In the genomic region with DNA sequence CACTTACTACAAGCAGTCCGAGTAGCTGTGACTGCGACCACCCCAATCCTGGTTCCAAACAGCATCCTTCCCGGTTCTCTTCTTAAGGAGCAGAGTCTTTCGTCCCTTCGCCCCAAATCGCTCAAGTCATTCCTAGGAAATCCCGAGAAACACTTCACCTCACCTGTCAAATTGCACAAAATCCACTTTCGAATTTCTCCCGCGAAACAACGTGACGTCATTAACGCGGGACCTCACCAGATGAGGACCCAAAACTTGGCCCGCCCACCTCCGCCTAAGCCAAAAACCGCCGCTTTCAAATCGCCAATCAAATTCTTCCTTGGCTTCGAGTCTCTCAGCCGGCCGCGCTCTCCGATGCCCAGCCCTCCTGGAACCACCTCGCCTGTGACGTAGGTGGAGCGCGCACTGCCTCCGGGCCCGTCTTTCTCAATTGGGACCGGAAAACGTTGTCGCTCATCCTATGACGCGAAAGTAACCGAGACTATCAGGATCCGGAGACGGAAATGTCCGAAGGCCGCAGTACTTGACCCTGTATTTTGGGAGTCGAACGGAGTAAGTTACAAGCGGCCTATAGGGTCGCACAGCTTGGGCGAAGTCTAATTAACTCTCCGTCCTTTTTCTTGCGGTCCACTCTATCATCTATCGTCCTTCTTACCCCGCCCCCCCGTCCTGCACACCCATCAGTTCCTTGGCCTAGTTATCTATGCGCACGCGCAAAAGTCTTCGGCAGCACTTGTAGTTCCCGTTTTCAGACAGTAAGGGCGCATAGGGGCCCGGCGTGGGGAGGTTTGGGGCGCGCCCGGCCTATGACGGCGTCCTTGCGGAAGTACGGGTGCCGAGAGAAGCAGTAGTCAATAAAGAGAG, we compare ENCODE assay signal across 8 cellular contexts. TPM values are rescaled to one million over a fixed set of nuclear protein-coding genes. Genes with fewer than 3 reads are reported as not detected.
DNase-seq lines count a peak whose midpoint lies in the region; ATAC-seq, FAIRE-seq and TF ChIP-seq lines count a peak whose summit lies in the region.

Gene LARP7, plus strand, starts transcription at position 456 of the 864 bp plus-strand sequence. CDS start 7,527 bp downstream, outside the sequence.
A gene with protein sequence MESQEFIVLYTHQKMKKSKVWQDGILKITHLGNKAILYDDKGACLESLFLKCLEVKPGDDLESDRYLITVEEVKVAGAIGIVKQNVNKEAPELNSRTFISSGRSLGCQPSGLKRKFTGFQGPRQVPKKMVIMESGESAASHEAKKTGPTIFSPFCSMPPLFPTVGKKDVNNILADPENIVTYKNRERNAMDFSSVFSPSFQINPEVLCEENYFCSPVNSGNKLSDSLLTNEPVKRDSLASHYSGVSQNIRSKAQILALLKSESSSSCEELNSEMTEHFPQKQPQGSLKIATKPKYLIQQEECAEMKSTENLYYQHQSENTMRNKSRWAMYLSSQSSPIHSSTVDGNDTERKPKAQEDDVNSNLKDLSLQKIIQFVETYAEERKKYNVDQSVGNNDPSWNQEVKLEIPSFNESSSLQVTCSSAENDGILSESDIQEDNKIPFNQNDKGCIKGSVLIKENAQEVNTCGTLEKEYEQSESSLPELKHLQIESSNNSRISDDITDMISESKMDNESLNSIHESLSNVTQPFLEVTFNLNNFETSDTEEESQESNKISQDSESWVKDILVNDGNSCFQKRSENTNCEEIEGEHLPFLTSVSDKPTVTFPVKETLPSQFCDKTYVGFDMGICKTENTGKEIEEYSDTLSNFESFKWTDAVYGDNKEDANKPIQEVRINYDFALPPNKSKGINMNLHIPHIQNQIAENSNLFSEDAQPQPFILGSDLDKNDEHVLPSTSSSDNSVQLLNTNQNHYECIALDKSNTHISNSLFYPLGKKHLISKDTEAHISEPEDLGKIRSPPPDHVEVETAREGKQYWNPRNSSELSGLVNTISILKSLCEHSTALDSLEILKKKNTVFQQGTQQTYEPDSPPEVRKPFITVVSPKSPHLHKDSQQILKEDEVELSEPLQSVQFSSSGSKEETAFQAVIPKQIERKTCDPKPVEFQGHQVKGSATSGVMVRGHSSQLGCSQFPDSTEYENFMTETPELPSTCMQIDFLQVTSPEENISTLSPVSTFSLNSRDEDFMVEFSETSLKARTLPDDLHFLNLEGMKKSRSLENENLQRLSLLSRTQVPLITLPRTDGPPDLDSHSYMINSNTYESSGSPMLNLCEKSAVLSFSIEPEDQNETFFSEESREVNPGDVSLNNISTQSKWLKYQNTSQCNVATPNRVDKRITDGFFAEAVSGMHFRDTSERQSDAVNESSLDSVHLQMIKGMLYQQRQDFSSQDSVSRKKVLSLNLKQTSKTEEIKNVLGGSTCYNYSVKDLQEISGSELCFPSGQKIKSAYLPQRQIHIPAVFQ (N-terminal part only) (minus strand): TSS at position 222 of the 864 bp plus-strand sequence. CDS start 3,733 bp downstream, outside the sequence.

- peaks cover 26% of the 10 kb centered on the region for H3K79me2 ChIP-seq in HepG2 (ENCODE audit: insufficient read depth, low read length)

- under 1% methylated on average over 49 of the region's 66 CpGs for WGBS in HepG2 (ENCODE audit: low lambda C conversion rate)

- no peaks in the 10 kb centered on the region; a peak in 1 of 5 replicates for H3K27me3 ChIP-seq in HepG2 (ENCODE audit: control insufficient read depth in 1 of 2, insufficient read depth in 2 of 2, low read length in 2 of 2)

- H3K4me2 ChIP-seq in HepG2 (ENCODE audit: low read depth, low read length), result peak within 1 kb of the TSS; percentile 88

- BruUV-seq in HepG2 (replicated peaks; lab: Mats Ljungman, UMichigan), result no TSS peak

- H3K4me3 Mint-ChIP-seq in CD14-positive monocyte, result no peak within 1 kb of the TSS

- H3K36me3 ChIP-seq in HepG2 (replicated peaks in 1 of 2; ENCODE audit: control insufficient read depth in 1 of 2, insufficient read depth in 2 of 2, low read length in 2 of 2), result no peaks in the 10 kb centered on the region

- peaks cover 9 to 17% of the 10 kb centered on the region in 2 donors for H3K36me3 Mint-ChIP-seq in CD14-positive monocyte

- H4K20me1 ChIP-seq in HepG2 (ENCODE audit: insufficient read depth, low read length), result no peaks in the 10 kb centered on the region

- CTCF ChIA-PET in HepG2 (lab: Yijun Ruan, JAX; ENCODE audit: low intra/inter-chr PET ratio, low total read pairs), result interaction anchor here (1.2 to 1.5 kb wide), 2 partner anchors 126 to 128 kb away, joined by 4 to 7 read pairs; no protein-coding TSS in a partner anchor

- POLR2A ChIA-PET in HepG2 (lab: Yijun Ruan, JAX), result no interaction called here

- H3K4me1 ChIP-seq in HepG2 (ENCODE audit: insufficient read depth, low read length), result peaks cover 16% of the 10 kb centered on the region

- peak; percentile 88 for TF ChIP-seq CTCF in CD14-positive monocyte (IDR thresholded peaks at IDR 0.05)
- TF ChIP-seq CTCF in HepG2 (CRISPR knock-in tag; IDR thresholded peaks at IDR 0.05), result peak; percentile 83

- peak; percentile 52 to 81; a peak in 3 of 4 replicates for TF ChIP-seq POLR2A in HepG2 (IDR thresholded peaks at IDR 0.05; ENCODE audit: insufficient read depth in 1 of 2, low read depth in 2 of 2, low read length in 2 of 2)

- DNase-seq in CD14-positive monocyte (ENCODE audit: low spot score) (peak; percentile 99), NCI-H748 (lab: John Stamatoyannopoulos, UW; ENCODE audit: unreplicated experiment) (peak; percentile 98), dermis blood vessel endothelial cell (peak; percentile 100), HepG2 (ENCODE audit: low spot score) (peak; percentile 97)
- peak; percentile 94 to 98 for DNase-seq in activated CD4-positive, alpha-beta T cell treated with anti-CD3 and anti-CD28 coated beads, Interleukin-2, amount 50 U/mL, for 24 hours (ENCODE audit: low read depth in 1 of 2, low spot score in 1 of 2)
- peak; percentile 94 for DNase-seq in stimulated activated CD4-positive, alpha-beta T cell treated with anti-CD3 and anti-CD28 coated beads, Interleukin-4, amount 100 ng/mL, for 1 hour

- H3K9me3 Mint-ChIP-seq in CD14-positive monocyte, result no peaks in the 10 kb centered on the region

- in situ Hi-C loops in HepG2 (cut with HindIII; ENCODE audit: extremely low pct_ligation_motif_present, low pct_unique_long_range_greater_than_20kb), result loop anchor here (5.0 to 10.0 kb wide), 2 partner anchors 130 to 308 kb away; no protein-coding TSS in a partner anchor

- FAIRE-seq in HepG2 (lab: Jason Lieb, UNC), result peak; percentile 49

- H3K9ac ChIP-seq in HepG2 (ENCODE audit: insufficient read depth, low read depth, low read length), result peak within 1 kb of the TSS; percentile 89

- TF ChIP-seq EP300 in HepG2 (IDR thresholded peaks at IDR 0.05; ENCODE audit: low read depth in 2 of 2, low read length in 2 of 2) (peak; percentile 15 to 47; a peak in 1 of 4 replicates), HepG2 (CRISPR knock-in tag; IDR thresholded peaks at IDR 0.05; ENCODE audit: borderline replicate concordance) (no peak; the same call in 1 of the 2 replicates)

- H3K9me3 ChIP-seq in HepG2 (ENCODE audit: low read length), result no peaks in the 10 kb centered on the region

- peak within 1 kb of the TSS; percentile 96 for H2AFZ ChIP-seq in HepG2 (ENCODE audit: low read length)

- TF ChIP-seq RAD21 in HepG2 (CRISPR knock-in tag; IDR thresholded peaks at IDR 0.05), result no peak; the same call in 1 of the 2 replicates

- intact Hi-C loops in CD14-positive monocyte (cut with micrococcal nuclease) (no loop called here), HepG2 (cut with micrococcal nuclease; ENCODE audit: unreplicated experiment) (loop anchor here (1.0 kb wide), 1 partner anchor 128 kb away; no protein-coding TSS in a partner anchor)

- peaks cover 0 to 1% (median 0%) of the 10 kb centered on the region in 3 donors for H3K27me3 Mint-ChIP-seq in CD14-positive monocyte (ENCODE audit: low read depth in 3 of 3)

- peak within 1 kb of the TSS; percentile 72 to 98 (median 83) for H3K4me3 ChIP-seq in HepG2 (replicated peaks in 1 of 3; ENCODE audit: insufficient read depth in 1 of 3, low read depth in 2 of 3, low read length in 3 of 3)

- peak within 1 kb of the TSS; percentile 85 for H3K27ac ChIP-seq in HepG2 (ENCODE audit: extremely low read length, insufficient read depth, low read length)

- ATAC-seq in GM19351 (IDR thresholded peaks at IDR 0.05; ENCODE audit: unreplicated experiment), result peak; percentile 86
- ATAC-seq in HG03521 (IDR thresholded peaks at IDR 0.05; ENCODE audit: unreplicated experiment), result peak; percentile 88
- peak; percentile 95 for ATAC-seq in HepG2

- no peak within 1 kb of the TSS for H3K27ac Mint-ChIP-seq in CD14-positive monocyte

- H3K4me1 Mint-ChIP-seq in CD14-positive monocyte, result peaks cover 12% of the 10 kb centered on the region

RNA-seq across cellular contexts. Expression of gene LARP7, which starts in this region (rescaled TPM):
- polyA plus RNA-seq in CD14-positive monocyte, result 10 to 100 TPM; 12.5 to 20.7 TPM
- 20.4 and 28.8 TPM in 2 replicates for total RNA-seq in dermis blood vessel endothelial cell
- total RNA-seq in HepG2 (2016; rRNA removed; fragmentation: Illumina TruSeq; extraction: Trizol), result 37.1 and 49.6 TPM in 2 replicates
- 3.9 and 6.1 TPM in 2 replicates for total RNA-seq in HepG2 (2016; cell fraction: cytosol; rRNA removed; fragmentation: Illumina TruSeq; extraction: Trizol; ENCODE audit: low read depth)
- total RNA-seq in HepG2 (2016; cell fraction: insoluble cytoplasmic fraction; rRNA removed; fragmentation: Illumina TruSeq; extraction: Trizol), result 35.3 and 53.0 TPM in 2 replicates
- total RNA-seq in HepG2 (2016; cell fraction: membrane; rRNA removed; fragmentation: Illumina TruSeq; extraction: Trizol), result 11.4 and 13.1 TPM in 2 replicates
- total RNA-seq in HepG2 (2016; cell fraction: nucleus; rRNA removed; fragmentation: Illumina TruSeq; extraction: Trizol), result 32.4 and 39.1 TPM in 2 replicates
- polyA plus RNA-seq in HepG2 (2011; rRNA removed), result 8.3 and 9.7 TPM in 2 replicates
- 2.7 and 4.9 TPM in 2 replicates for polyA plus RNA-seq in HepG2 (2011; cell fraction: cytosol; rRNA removed)
- 5.9 and 7.9 TPM in 2 replicates for polyA plus RNA-seq in HepG2 (2011; cell fraction: nucleus; rRNA removed)
- 21.4 and 27.3 TPM in 2 replicates for polyA plus RNA-seq in HepG2 (2012)
- 3.7 and 4.1 TPM in 2 replicates for polyA plus RNA-seq in HepG2 (2016; cell fraction: cytosol; fragmentation: Illumina TruSeq; extraction: Trizol; ENCODE audit: low read depth)
- polyA plus RNA-seq in HepG2 (2016; cell fraction: insoluble cytoplasmic fraction; fragmentation: Illumina TruSeq; extraction: Trizol; ENCODE audit: low read depth), result 57.8 and 59.1 TPM in 2 replicates
- polyA plus RNA-seq in HepG2 (2016; cell fraction: membrane; fragmentation: Illumina TruSeq; extraction: Trizol; ENCODE audit: low read depth), result 8.7 and 8.8 TPM in 2 replicates
- 57.7 and 59.2 TPM in 2 replicates for polyA plus RNA-seq in HepG2 (2016; cell fraction: nucleus; fragmentation: Illumina TruSeq; extraction: Trizol; ENCODE audit: insufficient read depth, low read depth)
- polyA minus RNA-seq in HepG2 (2011; rRNA and poly(A)+ RNA removed; ENCODE audit: low replicate concordance), result 0.42 and 0.72 TPM in 2 replicates
- polyA minus RNA-seq in HepG2 (2011; cell fraction: cytosol; rRNA and poly(A)+ RNA removed), result 6.1 and 6.3 TPM in 2 replicates
- polyA minus RNA-seq in HepG2 (2011; cell fraction: nucleus; rRNA and poly(A)+ RNA removed), result 26.4 and 31.5 TPM in 2 replicates

RNA-seq across cellular contexts. Expression of the second gene that starts in this region (rescaled TPM):
- polyA plus RNA-seq in CD14-positive monocyte (under 1 TPM; 0.81 TPM), HepG2 (2011; rRNA removed) (5.6 and 8.6 TPM in 2 replicates)
- total RNA-seq in dermis blood vessel endothelial cell (12.9 and 16.9 TPM in 2 replicates), HepG2 (2016; rRNA removed; fragmentation: Illumina TruSeq; extraction: Trizol) (14.0 and 15.9 TPM in 2 replicates)
- 8.8 and 10.4 TPM in 2 replicates for total RNA-seq in HepG2 (2016; cell fraction: cytosol; rRNA removed; fragmentation: Illumina TruSeq; extraction: Trizol; ENCODE audit: low read depth)
- total RNA-seq in HepG2 (2016; cell fraction: insoluble cytoplasmic fraction; rRNA removed; fragmentation: Illumina TruSeq; extraction: Trizol), result 14.3 and 14.4 TPM in 2 replicates
- 6.6 and 8.6 TPM in 2 replicates for total RNA-seq in HepG2 (2016; cell fraction: membrane; rRNA removed; fragmentation: Illumina TruSeq; extraction: Trizol)
- 35.5 and 36.5 TPM in 2 replicates for total RNA-seq in HepG2 (2016; cell fraction: nucleus; rRNA removed; fragmentation: Illumina TruSeq; extraction: Trizol)
- 1.1 and 1.4 TPM in 2 replicates for polyA plus RNA-seq in HepG2 (2011; cell fraction: cytosol; rRNA removed)
- polyA plus RNA-seq in HepG2 (2011; cell fraction: nucleus; rRNA removed), result 12.0 and 12.2 TPM in 2 replicates
- polyA plus RNA-seq in HepG2 (2012), result 3.5 and 4.7 TPM in 2 replicates
- 0.24 and 0.28 TPM in 2 replicates for polyA plus RNA-seq in HepG2 (2016; cell fraction: cytosol; fragmentation: Illumina TruSeq; extraction: Trizol; ENCODE audit: low read depth)
- polyA plus RNA-seq in HepG2 (2016; cell fraction: insoluble cytoplasmic fraction; fragmentation: Illumina TruSeq; extraction: Trizol; ENCODE audit: low read depth), result 5.9 and 6.6 TPM in 2 replicates
- polyA plus RNA-seq in HepG2 (2016; cell fraction: membrane; fragmentation: Illumina TruSeq; extraction: Trizol; ENCODE audit: low read depth), result 0.56 and 0.65 TPM in 2 replicates
- 33.8 and 37.5 TPM in 2 replicates for polyA plus RNA-seq in HepG2 (2016; cell fraction: nucleus; fragmentation: Illumina TruSeq; extraction: Trizol; ENCODE audit: insufficient read depth, low read depth)
- 1.4 and 3.9 TPM in 2 replicates for polyA minus RNA-seq in HepG2 (2011; rRNA and poly(A)+ RNA removed; ENCODE audit: low replicate concordance)
- polyA minus RNA-seq in HepG2 (2011; cell fraction: cytosol; rRNA and poly(A)+ RNA removed), result 2.6 and 3.3 TPM in 2 replicates
- polyA minus RNA-seq in HepG2 (2011; cell fraction: nucleus; rRNA and poly(A)+ RNA removed), result 30.2 and 33.6 TPM in 2 replicates

Comparison
In these comparisons a context has a peak if more than half of its experiments do, and no peak if none do; other contexts are left out.
1. Peak in every context shown above with its lines: DNase-seq, ATAC-seq, H3K4me3 ChIP-seq and H3K27ac ChIP-seq.